ENCODE assay signal across 10 cellular contexts in genomic region chr10:96374639-96374984, GRCh38. TPM values are rescaled to one million over a fixed set of nuclear protein-coding genes. Genes with fewer than 3 reads are reported as not detected.
DNase-seq lines count a peak whose midpoint lies in the region; ATAC-seq and TF ChIP-seq lines count a peak whose summit lies in the region.
"Had no signal": no experiment of that assay in that cellular context is flagged by ENCODE, and none has a peak within 500 bp of the region (broad histone marks: within the 10 kb centered on the region; RNA-seq: fewer than 3 reads in every experiment).

No MANE protein-coding gene starts in this region.

- no peak overlapping the region for H3K4ac ChIP-seq in H9 (ENCODE audit: low read depth, low read length)

- H3K4me1 Mint-ChIP-seq in H9 = peaks cover 22 to 24% of the 10 kb centered on the region in 2 experiments
- peaks cover 16 to 20% (median 19%) of the 10 kb centered on the region in 3 donors for H3K4me1 Mint-ChIP-seq in naive B cell

- H2BK20ac ChIP-seq in H9 (ENCODE audit: low read depth, low read length, poor library complexity, severe bottlenecking) = no peak overlapping the region

- H3K23ac ChIP-seq in H9 (ENCODE audit: insufficient read length, low read depth, low read length) = no peak overlapping the region

- DNase-seq in AG04450 (ENCODE audit: low read depth, low spot score) (no peak), H9 (peak; percentile 52), astrocyte of the cerebellum (ENCODE audit: low read depth) (no peak), naive B cell (no peak), germinal center (ENCODE audit: low spot score) (no peak), HPDE6-E6E7 (ENCODE audit: extremely low spot score) (no peak), cortex of kidney (lab: John Stamatoyannopoulos, UW) (no peak)

- in situ Hi-C loops in astrocyte of the cerebellum (cut with HindIII; ENCODE audit: low sequenced_read_pairs) = no loop called here

- POLR2A ChIA-PET in AG04450 (lab: Yijun Ruan, JAX) = no interaction called here

- no peak overlapping the region for H4K5ac ChIP-seq in H9 (ENCODE audit: insufficient read length, low read depth, low read length)

- H3K36me3 Mint-ChIP-seq in H9 (ENCODE audit: insufficient read depth in 1 of 3, low read depth in 3 of 3) (peaks cover 0 to 2% (median 0%) of the 10 kb centered on the region in 3 experiments; a peak in 1 of 7 replicates), naive B cell (no peaks in the 10 kb centered on the region)

- no peak overlapping the region for H2BK15ac ChIP-seq in H9 (ENCODE audit: low read depth, low read length)

- H2AFZ ChIP-seq in H9 (ENCODE audit: low read length) = no peak overlapping the region

- peaks cover 7% of the 10 kb centered on the region for H3K23me2 ChIP-seq in H9 (ENCODE audit: insufficient read length, low read depth, low read length, poor library complexity, severe bottlenecking)

- no peak overlapping the region for H3K9ac ChIP-seq in H9 (ENCODE audit: extremely low read depth, insufficient read length, low read length)

- peak overlapping the region; percentile 65 for H3K4me2 ChIP-seq in H9 (ENCODE audit: insufficient read depth, insufficient read length, low read length)

- H3K56ac ChIP-seq in H9 (ENCODE audit: insufficient read length, low read depth, low read length) = no peak overlapping the region

- H2BK120ac ChIP-seq in H9 (ENCODE audit: low read depth, low read length, poor library complexity, severe bottlenecking) = no peak overlapping the region

- H3K18ac ChIP-seq in H9 (ENCODE audit: insufficient read length, low read depth, low read length) = no peak overlapping the region

- H4K20me1 ChIP-seq in H9 (ENCODE audit: control insufficient read depth, insufficient read depth, insufficient read length) = no peaks in the 10 kb centered on the region

- TF ChIP-seq CTCF in AG04450 (IDR thresholded peaks at IDR 0.05; ENCODE audit: low read depth, low read length) = no peak
- no peak; the same call in 2 of the 3 replicates for TF ChIP-seq CTCF in H9 (conservative IDR thresholded peaks at IDR 0.05)
- TF ChIP-seq CTCF in astrocyte of the cerebellum (IDR thresholded peaks at IDR 0.05; ENCODE audit: low read depth, low read length, missing control alignments) = no peak

- no peaks in the 10 kb centered on the region for H3K79me2 ChIP-seq in H9 (ENCODE audit: insufficient read depth, low read length)

- H3K4me3 Mint-ChIP-seq in H9 (peak overlapping the region; percentile 64; a peak in 4 of 5 replicates), naive B cell (peak overlapping the region; percentile 66 to 89 (median 79))

- WGBS in H9 (ENCODE audit: extremely low coverage, insufficient read length, low lambda C conversion rate) = no CpG with 5 or more reads among the region's 9 CpGs

- H3K27ac ChIP-seq in AG04450 (ENCODE audit: low read depth, low read length) = no peak overlapping the region
- H3K27ac ChIP-seq in H9 (ENCODE audit: insufficient read length, low read depth, low read length) = no peak overlapping the region

- peak overlapping the region; percentile 53; the same call in 1 of the 2 replicates for H3K4me3 ChIP-seq in AG04450 (ENCODE audit: low read depth, low read length)
- peak overlapping the region; percentile 45 for H3K4me3 ChIP-seq in astrocyte of the cerebellum (ENCODE audit: low read depth, low read length)

- H3K79me1 ChIP-seq in H9 (ENCODE audit: insufficient read depth, low read depth, low read length, poor library complexity, severe bottlenecking) = no peaks in the 10 kb centered on the region

- H2BK5ac ChIP-seq in H9 (ENCODE audit: insufficient read length, low read length) = no peak overlapping the region

- H3K27me3 ChIP-seq in AG04450 (ENCODE audit: control insufficient read depth, insufficient read depth, low read length) (peaks cover 12% of the 10 kb centered on the region), H9 (ENCODE audit: insufficient read depth, low read length) (no peaks in the 10 kb centered on the region)

- H3K27me3 Mint-ChIP-seq in H9 (ENCODE audit: low read depth) = peaks cover 16% of the 10 kb centered on the region
- H3K27me3 Mint-ChIP-seq in naive B cell = peaks cover 4 to 20% (median 18%) of the 10 kb centered on the region in 3 donors

- H4K8ac ChIP-seq in H9 (replicated peaks; ENCODE audit: insufficient read length, low read depth, low read length) = no peak overlapping the region

- no peak overlapping the region for H3T11ph ChIP-seq in H9 (ENCODE audit: low read length)

- H3K27ac Mint-ChIP-seq in H9 = no peak overlapping the region
- H3K27ac Mint-ChIP-seq in naive B cell = no peak overlapping the region

- no peak overlapping the region for H4K91ac ChIP-seq in H9 (ENCODE audit: insufficient read length, low read depth, low read length)

- H3K9me3 ChIP-seq in AG04450 (ENCODE audit: control insufficient read depth, insufficient read depth, low read length) (no peaks in the 10 kb centered on the region), H9 (ENCODE audit: control insufficient read depth, low read depth, low read length) (no peaks in the 10 kb centered on the region)

- H3K4me1 ChIP-seq in H9 (ENCODE audit: insufficient read depth, low read length) = no peaks in the 10 kb centered on the region; the same call in 1 of the 2 replicates

- no peak overlapping the region for H2AK5ac ChIP-seq in H9 (ENCODE audit: insufficient read length, low read length)

- no peaks in the 10 kb centered on the region; a peak in 2 of 5 replicates for H3K9me3 Mint-ChIP-seq in H9
- H3K9me3 Mint-ChIP-seq in naive B cell = no peaks in the 10 kb centered on the region

- no peak for ATAC-seq in naive B cell (ENCODE audit: low read depth in 2 of 2)
- no peak for ATAC-seq in HG03460 (IDR thresholded peaks at IDR 0.05; ENCODE audit: unreplicated experiment)

- no peak overlapping the region for H3K14ac ChIP-seq in H9 (ENCODE audit: insufficient read depth, low read length)

- no peak overlapping the region for H2BK12ac ChIP-seq in H9 (ENCODE audit: insufficient read length, low read depth, low read length)

- CTCF ChIA-PET in AG04450 (lab: Charles Lee) = interaction anchor here (0.6 to 2.3 kb wide), 23 partner anchors 9 to 859 kb away, joined by 3 to 24 read pairs (median 5); partner anchors contain the start of genes TLL2 and ZNF518A

RNA-seq across cellular contexts. Expression of gene OPALIN, which starts 15.8 kb away (rescaled TPM):
- polyA plus RNA-seq in AG04450 (2011; rRNA removed) (not detected in 2 replicates), naive B cell (ENCODE audit: low read depth in 6 of 6) (not detected)
- not detected in 2 replicates for polyA minus RNA-seq in AG04450 (2011; rRNA and poly(A)+ RNA removed)
- total RNA-seq in H9 (2021) = not detected in 2 replicates
- total RNA-seq: liver had no signal
- polyA plus RNA-seq: adipose tissue, liver had no signal
